ENCODE assay signal across 1 cellular context in the genomic region with DNA sequence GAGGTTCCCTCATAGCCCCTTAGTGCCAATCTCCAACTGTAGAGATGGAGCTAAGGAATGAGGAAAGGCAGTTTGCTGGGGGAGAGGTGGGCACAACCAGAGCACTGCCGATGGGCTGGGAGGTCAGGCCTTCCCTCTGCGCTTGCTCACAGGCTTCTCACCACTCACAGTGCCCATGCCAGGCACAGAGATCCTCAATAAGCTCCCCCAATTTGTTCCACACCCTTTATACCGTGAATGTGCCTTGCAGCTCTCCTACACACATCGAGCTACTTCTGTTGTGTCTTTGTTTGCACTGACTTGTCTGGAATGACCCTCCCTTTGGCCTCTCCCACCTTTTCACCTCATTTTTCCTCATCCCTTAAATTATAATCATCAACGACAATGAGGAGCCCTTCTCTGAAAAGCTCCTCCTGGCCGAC.
A peak's percentile ranks its signal among the peaks of the same experiment; 100 is the strongest.
TF ChIP-seq lines count a peak whose summit lies in the region.

No MANE protein-coding gene starts in this region.

TF ChIP-seq in K562, 482 proteins besides CTCF, POLR2A, EP300 and RAD21:
- TF ChIP-seq SMARCC2 (IDR thresholded peaks at IDR 0.05; ENCODE audit: low read depth): no peak
- TF ChIP-seq SUPT5H (IDR thresholded peaks at IDR 0.05): peak; percentile 47; the same call in 1 of the 2 replicates
- 0 out of 2 replicates have a peak, but pooled peaks have one; percentile 38 for TF ChIP-seq POLR2G (IDR thresholded peaks at IDR 0.05; ENCODE audit: low read depth, low read length)
TF ChIP-seq in K562: peak in this region for 2.
